8 cellular contexts compared by ENCODE assay signal in the genomic region with DNA sequence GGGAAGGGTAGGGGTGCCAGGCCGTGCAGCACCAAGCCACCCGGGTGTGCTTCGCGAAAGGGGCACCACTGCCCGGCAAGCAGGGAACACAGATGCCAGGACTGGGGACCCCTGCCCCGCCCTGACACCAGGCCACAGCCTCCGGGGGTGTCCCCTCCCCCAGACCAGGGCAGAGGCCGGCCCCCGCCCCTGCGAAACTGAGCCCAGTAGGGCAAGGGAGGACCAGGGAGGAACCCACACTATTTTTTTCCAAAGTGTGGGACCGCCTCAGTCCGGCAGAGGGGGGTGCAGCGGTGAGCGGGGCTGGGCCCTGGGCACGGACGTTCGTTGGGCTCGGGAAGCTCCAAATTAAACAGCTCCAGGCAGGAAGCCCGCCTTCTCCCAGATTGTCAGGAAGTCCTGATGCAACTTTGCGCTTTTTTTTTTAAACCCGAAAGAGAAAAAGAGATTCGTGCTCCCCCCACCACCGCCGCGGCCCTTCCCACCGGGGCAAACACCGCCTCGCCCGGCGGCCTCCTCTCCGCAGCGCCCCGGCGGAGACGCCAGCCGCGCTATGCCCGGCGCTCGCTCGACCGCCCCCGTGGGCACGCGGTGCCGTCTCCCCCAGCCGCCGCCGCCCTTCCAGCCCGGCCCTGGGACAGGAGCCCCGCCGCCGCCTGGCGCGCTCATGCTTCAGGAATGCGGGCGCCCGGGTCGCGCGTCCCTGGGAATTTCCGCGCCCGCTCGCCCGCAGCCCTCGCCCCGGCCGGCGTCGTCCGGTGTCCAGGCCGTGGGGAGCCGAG. TPM values are rescaled to one million over a fixed set of nuclear protein-coding genes. Genes with fewer than 3 reads are reported as not detected.
A peak's percentile ranks its signal among the peaks of the same experiment; 100 is the strongest.
DNase-seq lines count a peak whose midpoint lies in the region; ATAC-seq and TF ChIP-seq lines count a peak whose summit lies in the region.

No MANE protein-coding gene starts in this region.

- H3K36me3 ChIP-seq in DND-41 (ENCODE audit: insufficient read depth, low read length), result peaks cover 5% of the 10 kb centered on the region; the same call in 1 of the 2 replicates

- H3K4me3 Mint-ChIP-seq in T-cell, result peak overlapping the region; percentile 66 to 80 (median 74)
- H3K4me3 Mint-ChIP-seq in chondrocyte (ENCODE audit: unreplicated experiment), result peak overlapping the region; percentile 79
- peak overlapping the region; percentile 66 to 86 for H3K4me3 Mint-ChIP-seq in stimulated activated naive B cell treated with anti-CD40 and anti-IgM and Interleukin-4, amounts not matched to agents 10 μg/mL and 1 μg/mL and 100 μg/mL, for 72 hours

- peak overlapping the region; percentile 56 to 64; a peak in 3 of 4 replicates for H3K4me3 ChIP-seq in DND-41 (ENCODE audit: low read depth in 1 of 2, low read length in 2 of 2)

- peak overlapping the region; percentile 69 for H2AFZ ChIP-seq in DND-41 (ENCODE audit: low read depth, low read length)

- peaks cover 42% of the 10 kb centered on the region for H4K20me1 ChIP-seq in DND-41 (ENCODE audit: insufficient read depth, low read length)

- H3K9me3 Mint-ChIP-seq in T-cell, result no peaks in the 10 kb centered on the region
- no peaks in the 10 kb centered on the region for H3K9me3 Mint-ChIP-seq in chondrocyte (ENCODE audit: low read depth)
- no peaks in the 10 kb centered on the region for H3K9me3 Mint-ChIP-seq in stimulated activated naive B cell treated with anti-CD40 and anti-IgM and Interleukin-4, amounts not matched to agents 10 μg/mL and 1 μg/mL and 100 μg/mL, for 72 hours

- peak overlapping the region; percentile 80 to 96 for H3K27ac Mint-ChIP-seq in T-cell
- peak overlapping the region; percentile 89 for H3K27ac Mint-ChIP-seq in chondrocyte (ENCODE audit: unreplicated experiment)
- peak overlapping the region; percentile 90 for H3K27ac Mint-ChIP-seq in stimulated activated naive B cell treated with anti-CD40 and anti-IgM and Interleukin-4, amounts not matched to agents 10 μg/mL and 1 μg/mL and 100 μg/mL, for 72 hours

- ATAC-seq in DND-41 (ENCODE audit: insufficient read depth, low read depth), result peak; percentile 21
- peak; percentile 4 for ATAC-seq in HG02798 (IDR thresholded peaks at IDR 0.05; ENCODE audit: poor library complexity, unreplicated experiment)
- ATAC-seq in T-cell (replicated peaks in 1 of 4), result peak in 1 of 4 experiments; percentile 12
- peak; percentile 61 for ATAC-seq in left colon
- peak; percentile 26 to 41 for ATAC-seq in stimulated activated naive B cell treated with anti-CD40 and anti-IgM and Interleukin-4, amounts not matched to agents 10 μg/mL and 1 μg/mL and 100 μg/mL, for 72 hours (replicated peaks)
- ATAC-seq in GM21447 (IDR thresholded peaks at IDR 0.05; ENCODE audit: unreplicated experiment), result no peak

- H3K27me3 Mint-ChIP-seq in T-cell (no peaks in the 10 kb centered on the region), chondrocyte (ENCODE audit: low read depth) (no peaks in the 10 kb centered on the region)
- H3K27me3 Mint-ChIP-seq in stimulated activated naive B cell treated with anti-CD40 and anti-IgM and Interleukin-4, amounts not matched to agents 10 μg/mL and 1 μg/mL and 100 μg/mL, for 72 hours, result no peaks in the 10 kb centered on the region

- TF ChIP-seq CTCF in DND-41 (IDR thresholded peaks at IDR 0.05; ENCODE audit: borderline replicate concordance, extremely low read depth, low read length, poor library complexity, severe bottlenecking), result peak; percentile 57
- peak; percentile 78 for TF ChIP-seq CTCF in chondrocyte (IDR thresholded peaks at IDR 0.05)

- no peaks in the 10 kb centered on the region for H3K27me3 ChIP-seq in DND-41 (ENCODE audit: insufficient read depth, low read length, poor library complexity)

- POLR2A ChIA-PET in T-cell (lab: Charles Lee), result no interaction called here

- CTCF ChIA-PET in T-cell (lab: Charles Lee), result interaction anchor here (0.6 to 1.5 kb wide), 4 partner anchors 19 to 94 kb away, joined by 3 to 7 read pairs (median 4); no protein-coding TSS in a partner anchor

- intact Hi-C loops in left colon (cut with DNase I, micrococcal nuclease), result loop anchor here in 1 of 2 donors (5.0 kb wide), 1 partner anchor 37 kb away; no protein-coding TSS in a partner anchor

- DNase-seq in DND-41 (peak; percentile 68), T-cell (peak in 9 of 34 experiments; percentile 18 to 50 (median 46)), chondrocyte (ENCODE audit: low spot score) (peak; percentile 86), left colon (peak; percentile 79 to 80), NCI-H2081 (lab: John Stamatoyannopoulos, UW) (no peak)
- no peak for DNase-seq in stimulated activated naive B cell treated with anti-CD40 and anti-IgM and Interleukin-4, amounts not matched to agents 10 μg/mL and 1 μg/mL and 100 μg/mL, for 72 hours

- H3K9ac ChIP-seq in DND-41 (ENCODE audit: low read depth, low read length), result peak overlapping the region; percentile 94

- H3K4me2 ChIP-seq in DND-41 (ENCODE audit: insufficient read depth, low read length), result peak overlapping the region; percentile 73

- peaks cover 48% of the 10 kb centered on the region for H3K4me1 ChIP-seq in DND-41 (ENCODE audit: insufficient read depth, low read length)

- H3K4me1 Mint-ChIP-seq in T-cell, result peaks cover 44 to 47% (median 44%) of the 10 kb centered on the region in 3 donors
- peaks cover 45% of the 10 kb centered on the region for H3K4me1 Mint-ChIP-seq in chondrocyte (ENCODE audit: low read depth)
- H3K4me1 Mint-ChIP-seq in stimulated activated naive B cell treated with anti-CD40 and anti-IgM and Interleukin-4, amounts not matched to agents 10 μg/mL and 1 μg/mL and 100 μg/mL, for 72 hours, result peaks cover 36 to 45% of the 10 kb centered on the region in 2 donors

- H3K79me2 ChIP-seq in DND-41 (ENCODE audit: insufficient read depth, low read length), result peaks cover 67% of the 10 kb centered on the region

- H3K36me3 Mint-ChIP-seq in T-cell, result no peaks in the 10 kb centered on the region
- H3K36me3 Mint-ChIP-seq in chondrocyte (ENCODE audit: low read depth), result no peaks in the 10 kb centered on the region
- no peaks in the 10 kb centered on the region for H3K36me3 Mint-ChIP-seq in stimulated activated naive B cell treated with anti-CD40 and anti-IgM and Interleukin-4, amounts not matched to agents 10 μg/mL and 1 μg/mL and 100 μg/mL, for 72 hours

- no peaks in the 10 kb centered on the region for H3K9me3 ChIP-seq in DND-41 (ENCODE audit: insufficient read depth, low read length, severe bottlenecking)

- peak overlapping the region; percentile 86 for H3K27ac ChIP-seq in DND-41 (ENCODE audit: low read length)

RNA-seq across cellular contexts. Expression of gene PIEZO1, which starts 0.8 kb away (rescaled TPM):
- total RNA-seq in T-cell (100 to 1,000 TPM; 139 to 274 (median 240) TPM), chondrocyte (134 to 209 TPM (median 208 TPM) in 3 replicates), left colon (100 to 1,000 TPM; 118 to 146 TPM)

RNA-seq across cellular contexts. Expression of gene CDT1, which starts 19.3 kb away (rescaled TPM):
- total RNA-seq in T-cell (1 to 10 TPM in 4 of 5 donors, under 1 TPM in 1; 0.93 to 3.7 (median 1.5) TPM), chondrocyte (2.9 to 11.7 TPM (median 3.7 TPM) in 3 replicates), left colon (10 to 100 TPM in 1 of 2 donors, 1 to 10 TPM in 1; 6.8 to 14.8 TPM)

RNA-seq across cellular contexts. Expression of gene APRT, which starts 27.5 kb away (rescaled TPM):
- total RNA-seq in T-cell, result 100 to 1,000 TPM; 166 to 245 (median 228) TPM
- total RNA-seq in chondrocyte, result 68.8 to 90.2 TPM (median 70.7 TPM) in 3 replicates
- 100 to 1,000 TPM; 112 to 199 TPM for total RNA-seq in left colon

Comparison
In these comparisons a context has a peak if more than half of its experiments do, and no peak if none do; other contexts are left out.
1. DNase-seq: peak in DND-41 (single experiment), chondrocyte (single experiment) and left colon (2 of 2); none in stimulated activated naive B cell treated with anti-CD40 and anti-IgM and Interleukin-4, amounts not matched to agents 10 μg/mL and 1 μg/mL and 100 μg/mL, for 72 hours (single experiment) and NCI-H2081 (0 of 2).
2. Peak in every context shown above with its lines, with median percentiles within 50 percentile points of each other: H3K27ac Mint-ChIP-seq and H3K4me3 Mint-ChIP-seq.